7 cellular contexts compared by ENCODE assay signal in the genomic region with DNA sequence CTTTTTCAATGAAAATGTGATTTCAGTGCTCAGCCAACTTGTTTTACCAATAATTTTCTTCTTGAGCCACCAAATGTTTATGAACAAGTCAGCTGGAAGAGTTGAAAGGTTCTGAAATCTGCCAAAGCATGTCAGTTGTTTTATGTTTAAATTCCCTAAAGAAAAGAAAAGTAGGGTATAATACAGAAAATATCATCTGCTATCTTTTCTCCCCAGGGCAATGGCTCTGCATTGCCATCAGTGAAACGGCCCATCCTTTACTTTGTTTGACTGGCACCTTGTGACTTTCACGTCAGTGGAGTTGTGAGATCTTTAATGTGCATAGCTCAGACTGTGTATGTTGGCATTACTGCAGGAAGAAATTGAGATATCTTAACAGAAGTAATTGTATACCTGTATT.
"Had no signal": no experiment of that assay in that cellular context is flagged by ENCODE, and none has a peak within 500 bp of the region (broad histone marks: within the 10 kb centered on the region; RNA-seq: fewer than 3 reads in every experiment).

No MANE protein-coding gene starts in this region.

- H3K4me3 Mint-ChIP-seq: IgD-negative memory B cell had no signal

- ATAC-seq: HepG2, K562 had no signal

- H3K4me3 ChIP-seq: K562 had no signal

- H3K27ac Mint-ChIP-seq: IgD-negative memory B cell had no signal

- H3K27me3 Mint-ChIP-seq: IgD-negative memory B cell had no signal

- H3K4me1 Mint-ChIP-seq: IgD-negative memory B cell had no signal

- DNase-seq: IMR-90, KBM-7, KG1 had no signal

- H3K27ac ChIP-seq: HL-60 had no signal
